6 cellular contexts compared by ENCODE assay signal in the genomic region with DNA sequence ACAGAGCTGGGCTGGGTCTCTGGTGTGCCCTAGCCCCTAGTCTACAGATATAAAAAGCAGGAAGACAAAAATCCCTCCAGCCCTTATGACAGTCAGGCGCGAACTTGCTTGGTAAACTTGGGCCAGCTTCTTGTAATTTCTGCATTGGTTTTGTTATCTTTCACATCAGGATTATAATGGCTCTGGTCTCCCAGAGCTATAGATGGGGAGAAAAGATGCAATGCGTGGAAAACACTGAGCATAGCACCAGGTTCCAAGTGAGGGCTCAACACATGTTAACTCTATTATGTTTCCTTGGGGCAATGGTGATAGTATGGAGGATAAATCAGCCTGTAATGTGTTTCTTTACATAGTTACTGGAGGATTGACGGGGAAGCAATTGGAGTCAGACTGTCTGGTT.
"Had no signal": no experiment of that assay in that cellular context is flagged by ENCODE, and none has a peak within 500 bp of the region (broad histone marks: within the 10 kb centered on the region; RNA-seq: fewer than 3 reads in every experiment).

No MANE protein-coding gene starts in this region.

- H3K4me3 ChIP-seq: K562 had no signal

- DNase-seq: IMR-90, KBM-7, KG1 had no signal

- FAIRE-seq: HepG2, K562 had no signal

- ATAC-seq: HepG2, K562 had no signal

- H3K27ac ChIP-seq: HL-60 had no signal
